In the genomic region with DNA sequence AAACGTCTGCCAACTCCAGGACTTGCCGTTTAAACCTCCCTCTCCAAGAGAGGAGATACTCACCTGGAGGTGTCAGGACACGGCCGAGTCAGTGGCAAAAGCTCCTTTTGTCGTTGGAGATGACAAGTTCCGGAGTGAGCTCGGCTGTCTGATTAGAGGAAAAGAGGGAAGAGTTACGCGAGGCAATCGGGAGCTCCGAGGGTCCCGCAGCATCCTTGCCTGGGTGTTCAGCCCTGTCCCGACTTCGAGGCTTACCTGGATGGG, we compare ENCODE assay signal across 7 cellular contexts. TPM values are rescaled to one million over a fixed set of nuclear protein-coding genes. Genes with fewer than 3 reads are reported as not detected.
A peak's percentile ranks its signal among the peaks of the same experiment; 100 is the strongest.
DNase-seq lines count a peak whose midpoint lies in the region; ATAC-seq, FAIRE-seq and TF ChIP-seq lines count a peak whose summit lies in the region.

No MANE protein-coding gene starts in this region.

- H3K4me3 ChIP-seq in HFF-Myc (replicated peaks; ENCODE audit: low read depth, low read length) (peak overlapping the region; percentile 60), WERI-Rb-1 (ENCODE audit: low read depth, low read length) (peak overlapping the region; percentile 89), small intestine (ENCODE audit: low read depth in 1 of 2, low read length in 2 of 2) (peak overlapping the region; percentile 73 to 80)

- TF ChIP-seq CTCF in HFF-Myc (IDR thresholded peaks at IDR 0.05; ENCODE audit: low read depth, low read length, missing control alignments) (no peak), WERI-Rb-1 (IDR thresholded peaks at IDR 0.05; ENCODE audit: low read depth, low read length) (no peak), foreskin keratinocyte (conservative IDR thresholded peaks at IDR 0.05) (peak; percentile 4)

- peaks cover 26% of the 10 kb centered on the region for H3K4me1 ChIP-seq in foreskin keratinocyte
- H3K4me1 ChIP-seq in small intestine (ENCODE audit: control insufficient read depth in 2 of 2, insufficient read depth in 1 of 2, low read depth in 1 of 2, low read length in 1 of 2): peaks cover under 1 to 19% of the 10 kb centered on the region in 2 donors

- POLR2A ChIA-PET in HEK293T (lab: Yijun Ruan, JAX): interaction anchor here (0.7 to 3.9 kb wide), 34 partner anchors 9 to 627 kb away, joined by 3 to 35 read pairs (median 5); partner anchors contain the start of genes ASAP3, E2F2, ELOA and HNRNPR

- WGBS in small intestine, 3 donors: 1% methylated on average over 14 of the region's 14 CpGs

- CTCF ChIA-PET in HEK293T (lab: Yijun Ruan, JAX): interaction anchor here (2.6 to 2.9 kb wide), 2 partner anchors 76 to 78 kb away, joined by 12 to 16 read pairs; no protein-coding TSS in a partner anchor

- H3K27ac ChIP-seq in WERI-Rb-1 (peak overlapping the region; percentile 96), foreskin keratinocyte (peak overlapping the region; percentile 61), small intestine (ENCODE audit: low read depth in 1 of 2, low read length in 1 of 2) (peak overlapping the region; percentile 89 to 92)

- ATAC-seq in foreskin keratinocyte (no peak), HG03378 (IDR thresholded peaks at IDR 0.05; ENCODE audit: unreplicated experiment) (no peak)

- H3K9me3 ChIP-seq in WERI-Rb-1 (ENCODE audit: severe bottlenecking) (no peaks in the 10 kb centered on the region), small intestine (ENCODE audit: control insufficient read depth, low read depth) (no peaks in the 10 kb centered on the region)

- no peak for FAIRE-seq in small intestine (lab: Jason Lieb, UNC)

- DNase-seq in HFF-Myc (ENCODE audit: extremely low read depth, low read depth) (no peak), WERI-Rb-1 (no peak), foreskin keratinocyte (peak in 1 of 2 donors; percentile 44), small intestine (no peak), OCI-M1 (lab: John Stamatoyannopoulos, UW) (no peak), HEK293T (ENCODE audit: extremely low spot score) (no peak)

- H3K27me3 ChIP-seq in WERI-Rb-1 (ENCODE audit: insufficient read depth, low read depth, severe bottlenecking) (no peaks in the 10 kb centered on the region), foreskin keratinocyte (no peaks in the 10 kb centered on the region), small intestine (ENCODE audit: control insufficient read depth in 2 of 2, insufficient read depth in 2 of 2, low read length in 2 of 2) (no peaks in the 10 kb centered on the region)

- peaks cover 31% of the 10 kb centered on the region for H3K36me3 ChIP-seq in WERI-Rb-1
- no peaks in the 10 kb centered on the region for H3K36me3 ChIP-seq in small intestine (ENCODE audit: control insufficient read depth in 2 of 2, insufficient read depth in 2 of 2, low read length in 2 of 2)

TF ChIP-seq in HEK293T, 16 proteins besides CTCF, POLR2A, EP300 and RAD21:
- TF ChIP-seq CTBP1 (IDR thresholded peaks at IDR 0.05; ENCODE audit: borderline replicate concordance): no peak
- no peak for TF ChIP-seq FOXA1 (IDR thresholded peaks at IDR 0.05)
- TF ChIP-seq FOXK2 (IDR thresholded peaks at IDR 0.05): no peak
- TF ChIP-seq BHLHE40 (IDR thresholded peaks at IDR 0.05; ENCODE audit: borderline replicate concordance): no peak
- TF ChIP-seq SUZ12 (IDR thresholded peaks at IDR 0.05): no peak
- TF ChIP-seq TARDBP (IDR thresholded peaks at IDR 0.05): no peak
- no peak for TF ChIP-seq FOXM1 (IDR thresholded peaks at IDR 0.05; ENCODE audit: borderline replicate concordance)
- no peak for TF ChIP-seq ARNT (IDR thresholded peaks at IDR 0.05)
- TF ChIP-seq L3MBTL2 (conservative IDR thresholded peaks at IDR 0.05): no peak
- no peak for TF ChIP-seq SP1 (IDR thresholded peaks at IDR 0.05)
- TF ChIP-seq NFRKB (IDR thresholded peaks at IDR 0.05): no peak

RNA-seq across cellular contexts. Expression of gene ID3, which starts 0.5 kb away (rescaled TPM):
- 7.8 and 13.0 TPM in 2 replicates for total RNA-seq in foreskin keratinocyte
- polyA plus RNA-seq in foreskin keratinocyte (10.2 and 17.0 TPM in 2 replicates), small intestine (100 to 1,000 TPM in 2 of 3 donors, 10 to 100 TPM in 1; 78.1 to 135 (median 115) TPM)

RNA-seq across cellular contexts. Expression of gene E2F2, which starts 27.8 kb away (rescaled TPM):
- 0.95 and 1.2 TPM in 2 replicates for total RNA-seq in foreskin keratinocyte
- polyA plus RNA-seq in foreskin keratinocyte (0.37 and 0.45 TPM in 2 replicates), small intestine (1 to 10 TPM; 1.9 to 4.0 (median 2.2) TPM)
